1 cellular context compared by ENCODE assay signal in genomic region chr1:115330480-115331013, GRCh38.
TF ChIP-seq lines count a peak whose summit lies in the region.

No MANE protein-coding gene starts in this region.

TF ChIP-seq in SK-N-SH, 30 proteins besides CTCF, POLR2A, EP300 and RAD21 (continued from another document):
- TF ChIP-seq REST (IDR thresholded peaks at IDR 0.05; ENCODE audit: low read depth, low read length): 0 out of 2 replicates have a peak, but pooled peaks have one; percentile 10
- TF ChIP-seq MAX (IDR thresholded peaks at IDR 0.05; ENCODE audit: low read depth): no peak; the same call in 1 of the 2 replicates
- TF ChIP-seq POLR2AphosphoS5 (IDR thresholded peaks at IDR 0.05; ENCODE audit: low read depth, low read length): peak; percentile 24; the same call in 1 of the 2 replicates
- no peak; the same call in 1 of the 2 replicates for TF ChIP-seq SIN3A (IDR thresholded peaks at IDR 0.05; ENCODE audit: borderline replicate concordance, low read depth, low read length)
- TF ChIP-seq USF2 (IDR thresholded peaks at IDR 0.05; ENCODE audit: borderline replicate concordance, low read depth, low read length): no peak
